16 cellular contexts compared by ENCODE assay signal in the genomic region with DNA sequence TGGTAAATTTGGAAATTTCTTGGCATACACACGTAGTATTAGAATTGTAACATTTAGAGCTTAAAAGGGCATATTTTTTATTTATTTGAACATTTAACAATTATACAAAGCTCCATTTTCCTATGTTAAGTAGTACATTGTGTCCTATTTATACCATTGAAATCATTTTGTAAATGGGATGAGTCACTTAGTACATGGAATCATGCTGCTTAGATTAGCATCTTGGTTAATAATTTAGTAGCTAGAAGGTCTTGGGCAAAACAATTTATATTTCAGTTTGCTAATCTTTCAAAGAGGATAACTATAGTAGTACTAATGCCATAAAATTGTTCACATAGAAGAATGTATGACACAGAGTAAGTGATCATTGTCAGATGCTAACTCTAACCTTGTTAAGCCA.
DNase-seq lines count a peak whose midpoint lies in the region; ATAC-seq and TF ChIP-seq lines count a peak whose summit lies in the region.
"Had no signal": no experiment of that assay in that cellular context is flagged by ENCODE, and none has a peak within 500 bp of the region (broad histone marks: within the 10 kb centered on the region; RNA-seq: fewer than 3 reads in every experiment).

No MANE protein-coding gene starts in this region.

- no peaks in the 10 kb centered on the region for H3K27me3 Mint-ChIP-seq in HFFc6 (ENCODE audit: insufficient read depth)
- H3K27me3 Mint-ChIP-seq: CD4-positive, alpha-beta memory T cell had no signal

- TF ChIP-seq CTCF in HFFc6 (IDR thresholded peaks at IDR 0.05), result no peak

- peaks cover 15% of the 10 kb centered on the region for H3K4me1 Mint-ChIP-seq in HFFc6 (ENCODE audit: low read depth)
- H3K4me1 Mint-ChIP-seq: CD4-positive, alpha-beta memory T cell had no signal

- DNase-seq in HFFc6 (peak; percentile 2), M059J (ENCODE audit: low read depth) (peak; percentile 1), fibroblast of gingiva (ENCODE audit: low read depth) (peak; percentile 6), myocyte (ENCODE audit: low read depth) (peak; percentile 27), activated gamma-delta T cell treated with Interleukin-2 at 50 U/mL for 16 hours (no peak), GOT3 (lab: John Stamatoyannopoulos, UW) (no peak)
- DNase-seq in stimulated activated CD4-positive, alpha-beta T cell treated with anti-CD3 and anti-CD28 coated beads, Interleukin-15, amount 100 ng/mL, for 24 hours, result no peak
- DNase-seq: BE2C; CD4-positive, alpha-beta memory T cell; COR-L47; DMS153; DMS79 treated with DMSO at 0.1 percent for 48 hours; GDM1; HCEC 1CT had no signal

- no peak overlapping the region for H3K4me3 Mint-ChIP-seq in HFFc6
- H3K4me3 Mint-ChIP-seq: CD4-positive, alpha-beta memory T cell had no signal

- H3K9me3 Mint-ChIP-seq in HFFc6, result peaks cover 21% of the 10 kb centered on the region

- H3K27ac Mint-ChIP-seq in HFFc6, result no peak overlapping the region
- H3K27ac Mint-ChIP-seq: CD4-positive, alpha-beta memory T cell had no signal

- H3K36me3 Mint-ChIP-seq in HFFc6 (ENCODE audit: low read depth), result peaks cover 19% of the 10 kb centered on the region
- H3K36me3 Mint-ChIP-seq: CD4-positive, alpha-beta memory T cell had no signal

- ATAC-seq in HG03354 (IDR thresholded peaks at IDR 0.05; ENCODE audit: poor library complexity, severe bottlenecking, unreplicated experiment), result no peak
- ATAC-seq: A549 had no signal

Comparison
In these comparisons a context has a peak if more than half of its experiments do, and no peak if none do; other contexts are left out.
1. DNase-seq: peak in HFFc6 (single experiment), M059J (single experiment), fibroblast of gingiva (single experiment) and myocyte (single experiment); none in activated gamma-delta T cell treated with Interleukin-2 at 50 U/mL for 16 hours (single experiment), GOT3 (single experiment) and stimulated activated CD4-positive, alpha-beta T cell treated with anti-CD3 and anti-CD28 coated beads, Interleukin-15, amount 100 ng/mL, for 24 hours (single experiment).